In genomic region chr1:225360119-225360518, GRCh38 we compare ENCODE assay signal across 34 cellular contexts.
"Had no signal": no experiment of that assay in that cellular context is flagged by ENCODE, and none has a peak within 500 bp of the region (broad histone marks: within the 10 kb centered on the region; RNA-seq: fewer than 3 reads in every experiment).

No MANE protein-coding gene starts in this region.

- FAIRE-seq: astrocyte, bronchial epithelial cell had no signal

- H3K4me3 ChIP-seq: adrenal gland, ascending aorta, body of pancreas, breast epithelium, cardiac muscle cell had no signal

- ATAC-seq: activated naive CD4-positive, alpha-beta T cell treated with anti-CD3 and anti-CD28 coated beads, Interleukin-2, amount 50 U/mL, for 72 hours; activated naive CD8-positive, alpha-beta T cell treated with anti-CD3 and anti-CD28 coated beads, Interleukin-2, amount 50 U/mL, for 24 hours; activated T-cell treated with anti-CD3 and anti-CD28 coated beads, Interleukin-2, amount 50 U/mL, for 4 hours; activated T-cell treated with anti-CD3 and anti-CD28 coated beads, Interleukin-2, amount 50 U/mL, for 72 hours; activated T-helper 17 cell treated with anti-CD3 and anti-CD28 coated beads, Interleukin-2, amount 50 U/mL, for 72 hours; body of pancreas had no signal

- H3K27me3 ChIP-seq: adrenal gland, ascending aorta, body of pancreas, brain microvascular endothelial cell, breast epithelium, cardiac muscle cell had no signal

- H3K27ac ChIP-seq: adrenal gland, ascending aorta, body of pancreas, brain microvascular endothelial cell, breast epithelium, cardiac muscle cell had no signal

- H3K4me1 ChIP-seq: adrenal gland, ascending aorta, body of pancreas, breast epithelium had no signal

- H3K36me3 ChIP-seq: adrenal gland, ascending aorta, brain microvascular endothelial cell, breast epithelium, cardiac muscle cell had no signal

- H3K9me3 ChIP-seq: adrenal gland, ascending aorta, body of pancreas, breast epithelium had no signal

- DNase-seq: activated effector memory CD4-positive, alpha-beta T cell treated with anti-CD3 and anti-CD28 coated beads, Interleukin-2, amount 50 U/mL, for 16 hours; activated effector memory CD4-positive, alpha-beta T cell treated with Interleukin-2 at 50 U/mL for 16 hours; activated gamma-delta T cell; activated gamma-delta T cell treated with Interleukin-2 at 50 U/mL for 16 hours; activated naive CD4-positive, alpha-beta T cell; activated naive CD4-positive, alpha-beta T cell treated with anti-CD3 and anti-CD28 coated beads for 36 hours; activated naive CD4-positive, alpha-beta T cell treated with anti-CD3 and anti-CD28 coated beads, Interleukin-2, amount 10 ng/mL, durations not matched to agents 7 days and 5 days; activated naive CD4-positive, alpha-beta T cell treated with anti-CD3 and anti-CD28 coated beads, Interleukin-2, amount 50 U/mL, for 16 hours; activated naive CD4-positive, alpha-beta T cell treated with Interleukin-2 at 50 U/mL for 16 hours; activated naive CD8-positive, alpha-beta T cell treated with anti-CD3 and anti-CD28 coated beads for 36 hours; activated naive CD8-positive, alpha-beta T cell treated with anti-CD3 and anti-CD28 coated beads, Interleukin-2, amount 10 ng/mL, durations not matched to agents 7 days and 5 days; activated naive CD8-positive, alpha-beta T cell treated with anti-CD3 and anti-CD28 coated beads, Interleukin-2, amount 50 U/mL, for 24 hours; activated T-cell treated with anti-CD3 and anti-CD28 coated beads, Interleukin-2, amount 50 U/mL, for 1 hour; activated T-cell treated with anti-CD3 and anti-CD28 coated beads, Interleukin-2, amount 50 U/mL, for 24 hours; activated T-cell treated with anti-CD3 and anti-CD28 coated beads, Interleukin-2, amount 50 U/mL, for 4 hours; activated T-cell treated with anti-CD3 and anti-CD28 coated beads, Interleukin-2, amount 50 U/mL, for 48 hours; activated T-cell treated with anti-CD3 and anti-CD28 coated beads, Interleukin-2, amount 50 U/mL, for 72 hours; adrenal gland; amniotic stem cell; amygdala; anterior cingulate cortex; aorta; body of pancreas; brain microvascular endothelial cell; caudate nucleus; central memory CD4-positive, alpha-beta T cell; cerebellar nuclear complex had no signal
